ENCODE assay signal across 24 cellular contexts in the genomic region with DNA sequence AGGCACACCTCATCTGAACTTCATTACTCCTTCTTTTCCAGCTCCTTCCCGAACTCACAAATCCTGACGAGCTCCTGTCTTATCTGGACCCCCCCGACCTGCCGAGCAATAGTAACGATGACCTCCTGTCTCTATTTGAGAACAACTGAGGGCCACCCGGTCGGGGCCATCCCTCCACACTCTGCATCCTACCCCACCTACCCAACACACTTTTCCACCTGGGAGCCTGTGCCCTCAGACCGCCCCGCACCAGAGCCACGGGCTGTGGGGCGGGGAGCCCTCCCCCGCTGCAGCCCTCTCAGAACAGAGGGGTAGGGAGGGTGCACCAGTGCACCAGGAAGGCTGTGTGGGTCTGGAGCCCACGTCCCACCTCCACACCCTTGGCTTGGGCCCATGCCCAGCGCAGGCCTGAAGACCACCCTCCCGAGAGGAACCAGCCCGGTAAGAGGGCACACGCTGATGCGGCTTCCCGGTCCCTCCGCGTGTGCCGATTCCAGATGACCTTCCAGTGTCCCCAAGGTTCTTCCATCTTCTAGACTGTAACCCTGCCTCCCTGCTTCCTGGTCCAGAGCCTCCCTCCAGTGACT. TPM values are rescaled to one million over a fixed set of nuclear protein-coding genes. Genes with fewer than 3 reads are reported as not detected.
DNase-seq lines count a peak whose midpoint lies in the region; TF ChIP-seq lines count a peak whose summit lies in the region.
"Had no signal": no experiment of that assay in that cellular context is flagged by ENCODE, and none has a peak within 500 bp of the region (broad histone marks: within the 10 kb centered on the region; RNA-seq: fewer than 3 reads in every experiment).

No MANE protein-coding gene starts in this region.

- peaks cover 74% of the 10 kb centered on the region for H3K4me1 ChIP-seq in BLaER1
- peaks cover 29% of the 10 kb centered on the region for H3K4me1 ChIP-seq in BE2C

- DNase-seq in AG04450 (ENCODE audit: low read depth, low spot score) (no peak), chondrocyte (ENCODE audit: low spot score) (peak; percentile 87), BE2C (no peak), posterior vena cava (ENCODE audit: low spot score) (no peak), NCI-H1417 (lab: John Stamatoyannopoulos, UW) (no peak)
- DNase-seq: activated CD4-positive, alpha-beta T cell treated with anti-CD3 and anti-CD28 coated beads for 36 hours; activated gamma-delta T cell; activated naive CD8-positive, alpha-beta T cell treated with anti-CD3 and anti-CD28 coated beads, Interleukin-2, amount 50 U/mL, for 24 hours; activated T-cell treated with anti-CD3 and anti-CD28 coated beads, Interleukin-2, amount 50 U/mL, for 1 hour; colonic mucosa; effector memory CD8-positive, alpha-beta T cell; erythroblast; head of caudate nucleus; KBM-7; mammary epithelial cell; MG63; NCI-H1105 treated with DMSO at 0.1 percent for 48 hours; NCI-H2081; NCI-H226; small intestine; stimulated activated CD4-positive, alpha-beta T cell treated with anti-CD3 and anti-CD28 coated beads, Interleukin-1b, Interleukin-23, amount 100 ng/mL, for 48 hours had no signal

- CTCF ChIA-PET in AG04450 (lab: Charles Lee) = no interaction called here

- H3K9me3 ChIP-seq in AG04450 (ENCODE audit: control insufficient read depth, insufficient read depth, low read length) (no peaks in the 10 kb centered on the region; the same call in 1 of the 2 replicates), BLaER1 (no peaks in the 10 kb centered on the region), neural cell (ENCODE audit: low read length) (no peaks in the 10 kb centered on the region), BE2C (no peaks in the 10 kb centered on the region)
- H3K9me3 ChIP-seq: colonic mucosa, MG63 had no signal

- intact Hi-C loops in posterior vena cava (cut with DNase I) = no loop called here

- no peak overlapping the region for H3K27ac Mint-ChIP-seq in chondrocyte (ENCODE audit: unreplicated experiment)
- H3K27ac Mint-ChIP-seq: activated CD4-positive, alpha-beta T cell treated with anti-CD3 and anti-CD28 coated beads for 36 hours; activated naive CD8-positive, alpha-beta T cell treated with anti-CD3 and anti-CD28 coated beads, Interleukin-2, amount 50 U/mL, for 24 hours; CD4-positive, alpha-beta T cell had no signal

- peaks cover 76% of the 10 kb centered on the region for H3K36me3 ChIP-seq in BLaER1
- H3K36me3 ChIP-seq in neural cell (ENCODE audit: insufficient read depth, low read length) = peaks cover 9% of the 10 kb centered on the region
- peaks cover 75% of the 10 kb centered on the region for H3K36me3 ChIP-seq in BE2C
- H3K36me3 ChIP-seq: colonic mucosa had no signal

- H3K27me3 ChIP-seq in AG04450 (ENCODE audit: control insufficient read depth, insufficient read depth, low read length) (no peaks in the 10 kb centered on the region), BLaER1 (no peaks in the 10 kb centered on the region), neural cell (ENCODE audit: insufficient read depth, low read depth, low read length) (no peaks in the 10 kb centered on the region), BE2C (no peaks in the 10 kb centered on the region)
- H3K27me3 ChIP-seq: colonic mucosa, MG63 had no signal

- no peak overlapping the region for H3K4me3 ChIP-seq in AG04450 (ENCODE audit: low read depth, low read length)
- H3K4me3 ChIP-seq in BLaER1 = no peak overlapping the region
- no peak overlapping the region for H3K4me3 ChIP-seq in neural cell (ENCODE audit: low read length)
- no peak overlapping the region for H3K4me3 ChIP-seq in BE2C (ENCODE audit: low read depth, low read length)
- H3K4me3 ChIP-seq: colonic mucosa, MG63 had no signal

- no peak overlapping the region for H3K4me2 ChIP-seq in BLaER1
- H3K4me2 ChIP-seq in neural cell (ENCODE audit: low read length) = no peak overlapping the region

- H3K9me2 ChIP-seq in neural cell (ENCODE audit: insufficient read depth, low read length) = no peaks in the 10 kb centered on the region

- no peaks in the 10 kb centered on the region for H3K79me2 ChIP-seq in neural cell (replicated peaks; ENCODE audit: insufficient read depth, low read length)

- H4K20me1 ChIP-seq in BLaER1 (peaks cover 95% of the 10 kb centered on the region), neural cell (ENCODE audit: insufficient read depth) (no peaks in the 10 kb centered on the region)

- no peak for TF ChIP-seq RAD21 in neural cell (conservative IDR thresholded peaks at IDR 0.05)

- no peaks in the 10 kb centered on the region for H3K9me3 Mint-ChIP-seq in chondrocyte (ENCODE audit: low read depth)
- H3K9me3 Mint-ChIP-seq: activated naive CD8-positive, alpha-beta T cell treated with anti-CD3 and anti-CD28 coated beads, Interleukin-2, amount 50 U/mL, for 24 hours; CD4-positive, alpha-beta T cell; effector memory CD8-positive, alpha-beta T cell had no signal

- H3K4me3 Mint-ChIP-seq in chondrocyte (ENCODE audit: unreplicated experiment) = no peak overlapping the region
- H3K4me3 Mint-ChIP-seq: activated CD4-positive, alpha-beta T cell treated with anti-CD3 and anti-CD28 coated beads for 36 hours; activated naive CD8-positive, alpha-beta T cell treated with anti-CD3 and anti-CD28 coated beads, Interleukin-2, amount 50 U/mL, for 24 hours; CD4-positive, alpha-beta T cell; effector memory CD8-positive, alpha-beta T cell had no signal

- no peak overlapping the region for H2AFZ ChIP-seq in neural cell (ENCODE audit: low read depth, low read length)

- H3K27ac ChIP-seq in AG04450 (ENCODE audit: low read depth, low read length) = peak overlapping the region; percentile 11
- H3K27ac ChIP-seq in BLaER1 = peak overlapping the region; percentile 23; the same call in 1 of the 2 replicates
- no peak overlapping the region for H3K27ac ChIP-seq in neural cell (ENCODE audit: low read length)
- H3K27ac ChIP-seq: colonic mucosa had no signal

- H3K9ac ChIP-seq in BLaER1 (no peak overlapping the region), neural cell (ENCODE audit: low read length) (no peak overlapping the region)

- no peak for TF ChIP-seq EP300 in neural cell (conservative IDR thresholded peaks at IDR 0.05; ENCODE audit: poor library complexity, severe bottlenecking)

- POLR2A ChIA-PET in AG04450 (lab: Yijun Ruan, JAX) = no interaction called here

- no peaks in the 10 kb centered on the region for H3K27me3 Mint-ChIP-seq in chondrocyte (ENCODE audit: low read depth)
- H3K27me3 Mint-ChIP-seq: activated CD4-positive, alpha-beta T cell treated with anti-CD3 and anti-CD28 coated beads for 36 hours; effector memory CD8-positive, alpha-beta T cell had no signal

- H3F3A ChIP-seq in neural cell (ENCODE audit: insufficient read depth, low read length, poor library complexity, severe bottlenecking) = no peaks in the 10 kb centered on the region

- no peak for TF ChIP-seq CTCF in AG04450 (IDR thresholded peaks at IDR 0.05; ENCODE audit: low read depth, low read length)
- TF ChIP-seq CTCF in chondrocyte (IDR thresholded peaks at IDR 0.05) = no peak
- TF ChIP-seq CTCF in neural cell (IDR thresholded peaks at IDR 0.05; ENCODE audit: poor library complexity, severe bottlenecking) = no peak
- no peak for TF ChIP-seq CTCF in BE2C (IDR thresholded peaks at IDR 0.05; ENCODE audit: low read depth, low read length)

- peaks cover 12% of the 10 kb centered on the region for H3K4me1 Mint-ChIP-seq in chondrocyte (ENCODE audit: low read depth)

- H3K36me3 Mint-ChIP-seq in chondrocyte (ENCODE audit: low read depth) = peaks cover 31% of the 10 kb centered on the region

TF ChIP-seq in neural cell, 6 proteins besides CTCF, POLR2A, EP300 and RAD21:
- TF ChIP-seq POLR2AphosphoS5 (IDR thresholded peaks at IDR 0.05) (peak; percentile 8), EZH2 (IDR thresholded peaks at IDR 0.05; ENCODE audit: borderline replicate concordance, insufficient read depth, low read length, poor library complexity, severe bottlenecking) (no peak)

RNA-seq across cellular contexts. Expression of gene PPIF, which starts 34.6 kb away (rescaled TPM):
- polyA plus RNA-seq in AG04450 (2011; rRNA removed) = 68.6 and 77.2 TPM in 2 replicates
- polyA minus RNA-seq in AG04450 (2011; rRNA and poly(A)+ RNA removed) = 50.0 and 81.1 TPM in 2 replicates
- 11.0 to 16.2 TPM (median 15.2 TPM) in 3 replicates for total RNA-seq in chondrocyte
- polyA plus RNA-seq in neural cell = 13.6 and 15.4 TPM in 2 replicates
- polyA minus RNA-seq in neural cell = 8.5 and 9.5 TPM in 2 replicates
- polyA plus RNA-seq in BE2C (2012; ENCODE audit: insufficient read depth, insufficient read length, low read depth) = 90.4 TPM
- 10 to 100 TPM; 20.4 to 23.9 TPM for total RNA-seq in posterior vena cava
